Comparison of ENCODE assay signal across 1 cellular context in the genomic region with DNA sequence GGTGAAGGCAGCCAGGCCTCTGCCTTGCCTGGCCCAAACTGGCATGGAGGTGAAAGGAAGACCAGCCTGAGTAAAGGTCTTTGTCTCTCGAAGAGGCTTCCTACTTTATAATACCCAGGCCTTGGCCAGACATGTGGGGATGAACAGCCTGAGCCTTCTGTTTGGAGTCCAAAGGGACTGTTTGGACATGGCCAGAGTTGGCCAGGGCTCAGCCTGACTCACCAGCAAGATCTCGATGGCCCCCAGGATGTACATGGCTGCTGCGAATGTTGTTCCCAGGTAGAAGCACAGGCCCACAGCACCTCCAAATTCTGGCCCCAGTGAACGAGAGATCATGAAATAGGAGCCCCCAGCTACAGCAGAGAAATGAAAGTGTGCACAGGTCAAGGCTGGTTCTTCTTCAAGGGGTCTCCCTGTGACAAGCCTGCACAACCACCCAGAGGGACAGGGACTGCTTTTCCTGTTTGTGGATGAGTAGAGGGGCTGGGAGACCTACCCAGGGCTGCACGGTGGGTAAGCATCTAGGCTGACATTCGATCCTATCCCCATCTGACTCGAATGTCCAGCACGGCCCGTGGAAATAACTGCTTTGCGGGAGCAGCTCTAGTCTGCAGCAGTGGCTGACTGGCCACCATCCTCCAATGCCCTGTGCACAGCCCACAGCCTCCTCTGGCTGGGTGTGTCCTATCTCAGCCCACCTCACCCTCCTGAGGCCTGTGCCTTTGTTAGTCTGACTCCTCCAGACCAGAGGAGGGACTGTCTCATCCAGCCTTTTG.
TF ChIP-seq lines count a peak whose summit lies in the region.

No MANE protein-coding gene starts in this region.

TF ChIP-seq in HepG2, 621 proteins besides CTCF, POLR2A, EP300 and RAD21 (continued from another document and continues in another):
- TF ChIP-seq, protein P1, sequence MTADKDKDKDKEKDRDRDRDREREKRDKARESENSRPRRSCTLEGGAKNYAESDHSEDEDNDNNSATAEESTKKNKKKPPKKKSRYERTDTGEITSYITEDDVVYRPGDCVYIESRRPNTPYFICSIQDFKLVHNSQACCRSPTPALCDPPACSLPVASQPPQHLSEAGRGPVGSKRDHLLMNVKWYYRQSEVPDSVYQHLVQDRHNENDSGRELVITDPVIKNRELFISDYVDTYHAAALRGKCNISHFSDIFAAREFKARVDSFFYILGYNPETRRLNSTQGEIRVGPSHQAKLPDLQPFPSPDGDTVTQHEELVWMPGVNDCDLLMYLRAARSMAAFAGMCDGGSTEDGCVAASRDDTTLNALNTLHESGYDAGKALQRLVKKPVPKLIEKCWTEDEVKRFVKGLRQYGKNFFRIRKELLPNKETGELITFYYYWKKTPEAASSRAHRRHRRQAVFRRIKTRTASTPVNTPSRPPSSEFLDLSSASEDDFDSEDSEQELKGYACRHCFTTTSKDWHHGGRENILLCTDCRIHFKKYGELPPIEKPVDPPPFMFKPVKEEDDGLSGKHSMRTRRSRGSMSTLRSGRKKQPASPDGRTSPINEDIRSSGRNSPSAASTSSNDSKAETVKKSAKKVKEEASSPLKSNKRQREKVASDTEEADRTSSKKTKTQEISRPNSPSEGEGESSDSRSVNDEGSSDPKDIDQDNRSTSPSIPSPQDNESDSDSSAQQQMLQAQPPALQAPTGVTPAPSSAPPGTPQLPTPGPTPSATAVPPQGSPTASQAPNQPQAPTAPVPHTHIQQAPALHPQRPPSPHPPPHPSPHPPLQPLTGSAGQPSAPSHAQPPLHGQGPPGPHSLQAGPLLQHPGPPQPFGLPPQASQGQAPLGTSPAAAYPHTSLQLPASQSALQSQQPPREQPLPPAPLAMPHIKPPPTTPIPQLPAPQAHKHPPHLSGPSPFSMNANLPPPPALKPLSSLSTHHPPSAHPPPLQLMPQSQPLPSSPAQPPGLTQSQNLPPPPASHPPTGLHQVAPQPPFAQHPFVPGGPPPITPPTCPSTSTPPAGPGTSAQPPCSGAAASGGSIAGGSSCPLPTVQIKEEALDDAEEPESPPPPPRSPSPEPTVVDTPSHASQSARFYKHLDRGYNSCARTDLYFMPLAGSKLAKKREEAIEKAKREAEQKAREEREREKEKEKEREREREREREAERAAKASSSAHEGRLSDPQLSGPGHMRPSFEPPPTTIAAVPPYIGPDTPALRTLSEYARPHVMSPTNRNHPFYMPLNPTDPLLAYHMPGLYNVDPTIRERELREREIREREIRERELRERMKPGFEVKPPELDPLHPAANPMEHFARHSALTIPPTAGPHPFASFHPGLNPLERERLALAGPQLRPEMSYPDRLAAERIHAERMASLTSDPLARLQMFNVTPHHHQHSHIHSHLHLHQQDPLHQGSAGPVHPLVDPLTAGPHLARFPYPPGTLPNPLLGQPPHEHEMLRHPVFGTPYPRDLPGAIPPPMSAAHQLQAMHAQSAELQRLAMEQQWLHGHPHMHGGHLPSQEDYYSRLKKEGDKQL (CRISPR knock-in tag; IDR thresholded peaks at IDR 0.05; ENCODE audit: low read depth), result no peak
- TF ChIP-seq PAWR (CRISPR knock-in tag; IDR thresholded peaks at IDR 0.05; ENCODE audit: borderline replicate concordance) (no peak), NKX3-1 (CRISPR knock-in tag; IDR thresholded peaks at IDR 0.05) (no peak), ZNF572 (CRISPR knock-in tag; IDR thresholded peaks at IDR 0.05) (peak; percentile 61; the same call in 1 of the 2 replicates), ZNF550 (CRISPR knock-in tag; IDR thresholded peaks at IDR 0.05; ENCODE audit: borderline replicate concordance) (no peak), ZNF331 (CRISPR knock-in tag; IDR thresholded peaks at IDR 0.05) (no peak), HNF1B (CRISPR knock-in tag; IDR thresholded peaks at IDR 0.05) (no peak), SIX4 (CRISPR knock-in tag; IDR thresholded peaks at IDR 0.05) (no peak), ZBTB37 (CRISPR knock-in tag; IDR thresholded peaks at IDR 0.05) (no peak), CENPT (CRISPR knock-in tag; IDR thresholded peaks at IDR 0.05; ENCODE audit: low read depth) (no peak), PHF20 (CRISPR knock-in tag; IDR thresholded peaks at IDR 0.05) (no peak), PITX1 (CRISPR knock-in tag; IDR thresholded peaks at IDR 0.05) (no peak), ZNF12 (CRISPR knock-in tag; IDR thresholded peaks at IDR 0.05) (no peak), RXRB (CRISPR knock-in tag; IDR thresholded peaks at IDR 0.05; ENCODE audit: borderline replicate concordance) (no peak), POLR2G (IDR thresholded peaks at IDR 0.05; ENCODE audit: low read depth, low read length) (peak; percentile 35; the same call in 1 of the 2 replicates), ZNF530 (CRISPR knock-in tag; IDR thresholded peaks at IDR 0.05; ENCODE audit: low read depth) (no peak), MAFK (conservative IDR thresholded peaks at IDR 0.05 in 1 of 2, IDR thresholded peaks at IDR 0.05 in 1 of 2; ENCODE audit: low read length in 2 of 2) (no peak), HMGA1 (CRISPR knock-in tag; conservative IDR thresholded peaks at IDR 0.05) (no peak), TP53 (CRISPR knock-in tag; conservative IDR thresholded peaks at IDR 0.05) (no peak), ZNF276 (CRISPR knock-in tag; IDR thresholded peaks at IDR 0.05; ENCODE audit: low read depth) (no peak), MYC (CRISPR knock-in tag; IDR thresholded peaks at IDR 0.05; ENCODE audit: borderline replicate concordance) (0 out of 2 replicates have a peak, but pooled peaks have one; percentile 17), NR0B2 (CRISPR knock-in tag; IDR thresholded peaks at IDR 0.05) (no peak), ZNF687 (CRISPR knock-in tag; IDR thresholded peaks at IDR 0.05) (peak; percentile 76), SYNCRIP (IDR thresholded peaks at IDR 0.05; ENCODE audit: insufficient read depth, low read depth, low read length) (no peak), TGIF2 (CRISPR knock-in tag; IDR thresholded peaks at IDR 0.05) (no peak), ZXDC (CRISPR knock-in tag; IDR thresholded peaks at IDR 0.05) (0 out of 2 replicates have a peak, but pooled peaks have one; percentile 31)
- TF ChIP-seq, protein P2, sequence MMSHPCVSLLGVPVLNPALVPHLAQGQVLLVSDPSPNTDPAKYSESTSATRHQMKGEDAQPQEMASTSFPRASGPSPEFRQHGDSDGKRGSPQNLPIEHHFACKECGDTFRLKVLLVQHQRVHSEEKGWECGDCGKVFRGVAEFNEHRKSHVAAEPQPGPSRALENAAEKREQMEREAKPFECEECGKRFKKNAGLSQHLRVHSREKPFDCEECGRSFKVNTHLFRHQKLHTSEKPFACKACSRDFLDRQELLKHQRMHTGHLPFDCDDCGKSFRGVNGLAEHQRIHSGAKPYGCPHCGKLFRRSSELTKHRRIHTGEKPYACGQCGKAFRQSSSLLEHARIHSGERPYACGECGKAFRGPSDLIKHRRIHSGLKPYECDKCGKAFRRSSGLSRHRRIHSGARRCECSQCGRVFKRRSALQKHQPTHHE (CRISPR knock-in tag; IDR thresholded peaks at IDR 0.05; ENCODE audit: borderline replicate concordance), result no peak
- TF ChIP-seq, protein P3, sequence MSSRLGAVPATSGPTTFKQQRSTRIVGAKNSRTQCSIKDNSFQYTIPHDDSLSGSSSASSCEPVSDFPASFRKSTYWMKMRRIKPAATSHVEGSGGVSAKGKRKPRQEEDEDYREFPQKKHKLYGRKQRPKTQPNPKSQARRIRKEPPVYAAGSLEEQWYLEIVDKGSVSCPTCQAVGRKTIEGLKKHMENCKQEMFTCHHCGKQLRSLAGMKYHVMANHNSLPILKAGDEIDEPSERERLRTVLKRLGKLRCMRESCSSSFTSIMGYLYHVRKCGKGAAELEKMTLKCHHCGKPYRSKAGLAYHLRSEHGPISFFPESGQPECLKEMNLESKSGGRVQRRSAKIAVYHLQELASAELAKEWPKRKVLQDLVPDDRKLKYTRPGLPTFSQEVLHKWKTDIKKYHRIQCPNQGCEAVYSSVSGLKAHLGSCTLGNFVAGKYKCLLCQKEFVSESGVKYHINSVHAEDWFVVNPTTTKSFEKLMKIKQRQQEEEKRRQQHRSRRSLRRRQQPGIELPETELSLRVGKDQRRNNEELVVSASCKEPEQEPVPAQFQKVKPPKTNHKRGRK (CRISPR knock-in tag; IDR thresholded peaks at IDR 0.05), result no peak
- TF ChIP-seq, protein P4, sequence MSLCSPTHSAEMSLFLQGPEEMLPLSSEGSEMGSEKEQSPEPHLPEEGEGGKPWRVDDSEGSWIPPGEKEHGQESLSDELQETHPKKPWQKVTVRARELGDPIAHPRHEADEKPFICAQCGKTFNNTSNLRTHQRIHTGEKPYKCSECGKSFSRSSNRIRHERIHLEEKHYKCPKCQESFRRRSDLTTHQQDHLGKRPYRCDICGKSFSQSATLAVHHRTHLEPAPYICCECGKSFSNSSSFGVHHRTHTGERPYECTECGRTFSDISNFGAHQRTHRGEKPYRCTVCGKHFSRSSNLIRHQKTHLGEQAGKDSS (CRISPR knock-in tag; IDR thresholded peaks at IDR 0.05; ENCODE audit: borderline replicate concordance, low read depth), result 0 out of 2 replicates have a peak, but pooled peaks have one; percentile 10
